ENCODE assay signal across 37 cellular contexts in the genomic region with DNA sequence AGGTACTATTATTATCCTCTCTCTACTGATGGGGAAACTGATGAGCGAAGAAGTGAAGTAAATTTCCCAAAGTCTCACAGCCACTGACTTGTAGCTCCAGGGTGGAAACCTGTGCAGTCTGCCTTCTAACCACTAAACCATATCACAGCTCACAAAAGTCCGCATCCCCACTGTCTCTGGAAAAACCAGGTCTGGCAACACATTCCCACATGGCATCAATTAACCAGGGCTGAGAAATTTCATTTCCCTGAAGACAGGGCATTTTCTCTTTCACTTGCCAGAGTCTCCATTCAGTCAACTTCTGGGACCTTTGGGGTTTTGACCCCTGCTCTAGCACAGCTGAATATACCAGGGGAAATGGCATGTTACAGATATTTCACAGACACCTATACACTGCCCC. TPM values are rescaled to one million over a fixed set of nuclear protein-coding genes. Genes with fewer than 3 reads are reported as not detected.
"Had no signal": no experiment of that assay in that cellular context is flagged by ENCODE, and none has a peak within 500 bp of the region (broad histone marks: within the 10 kb centered on the region; RNA-seq: fewer than 3 reads in every experiment).

No MANE protein-coding gene starts in this region.

- H3K27ac ChIP-seq: adrenal gland, body of pancreas, epithelial cell of prostate, esophagus squamous epithelium, gastroesophageal sphincter, heart right ventricle, WERI-Rb-1 had no signal

- H3K4me3 Mint-ChIP-seq: activated B cell treated with CpG ODN at 0.5 μM for 24 hours; activated CD8-positive, alpha-beta T cell treated with anti-CD3 and anti-CD28 coated beads for 36 hours; activated naive CD8-positive, alpha-beta T cell; activated T-cell treated with anti-CD3 and anti-CD28 coated beads, Interleukin-2, amount 50 U/mL, for 4 hours; activated T-helper 17 cell treated with anti-CD3 and anti-CD28 coated beads, Interleukin-2, amount 50 U/mL, for 72 hours; T-helper 17 cell; T-helper 2 cell treated with Interferon-gamma antibody and Interleukin-4, amounts not matched to agents 5 μg/mL and 100 μg/mL, for 36 hours had no signal

- H3K36me3 Mint-ChIP-seq: activated naive CD8-positive, alpha-beta T cell had no signal

- H3K4me1 ChIP-seq: adrenal gland, body of pancreas, esophagus squamous epithelium, gastroesophageal sphincter had no signal

- ATAC-seq: activated CD4-positive, CD25-positive, alpha-beta regulatory T cell treated with anti-CD3 and anti-CD28 coated beads, Interleukin-2, amount 50 U/mL, for 24 hours; activated CD8-positive, alpha-beta T cell treated with anti-CD3 and anti-CD28 coated beads for 36 hours; activated T-cell treated with anti-CD3 and anti-CD28 coated beads, Interleukin-2, amount 50 U/mL, for 4 hours; activated T-helper 17 cell treated with anti-CD3 and anti-CD28 coated beads, Interleukin-2, amount 50 U/mL, for 72 hours; body of pancreas; gastroesophageal sphincter; heart right ventricle; T-helper 17 cell had no signal

- DNase-seq: activated B cell treated with CpG ODN at 0.5 μM for 24 hours; activated CD4-positive, alpha-beta T cell treated with anti-CD3 and anti-CD28 coated beads for 48 hours; activated CD4-positive, alpha-beta T cell treated with anti-CD3 and anti-CD28 coated beads, Interleukin-2, amount 50 U/mL, for 1 hour; activated CD4-positive, alpha-beta T cell treated with anti-CD3 and anti-CD28 coated beads, Interleukin-2, amount 50 U/mL, for 48 hours; activated CD8-positive, alpha-beta memory T cell treated with anti-CD3 and anti-CD28 coated beads for 24 hours; activated CD8-positive, alpha-beta T cell treated with anti-CD3 and anti-CD28 coated beads for 36 hours; activated effector memory CD4-positive, alpha-beta T cell treated with Interleukin-2 at 50 U/mL for 16 hours; activated gamma-delta T cell treated with Interleukin-2 at 50 U/mL for 16 hours; activated naive CD4-positive, alpha-beta T cell treated with anti-CD3 and anti-CD28 coated beads, Interleukin-2, amount 50 U/mL, for 16 hours; activated naive CD4-positive, alpha-beta T cell treated with Interleukin-2 at 50 U/mL for 16 hours; activated T-cell treated with anti-CD3 and anti-CD28 coated beads, Interleukin-2, amount 50 U/mL, for 4 hours; adrenal gland; amygdala; aorta; body of pancreas; caudate nucleus; cortex of kidney; dermis blood vessel endothelial cell; effector CD4-positive, alpha-beta T cell; esophagus squamous epithelium; foreskin melanocyte; heart right ventricle; T-helper 1 cell; T-helper 17 cell; T1000; WERI-Rb-1 had no signal

- H3K4me1 Mint-ChIP-seq: activated B cell treated with CpG ODN at 0.5 μM for 24 hours; activated T-helper 17 cell treated with anti-CD3 and anti-CD28 coated beads, Interleukin-2, amount 50 U/mL, for 72 hours had no signal

- H3K9me3 ChIP-seq: adrenal gland, body of pancreas, esophagus squamous epithelium, gastroesophageal sphincter, heart right ventricle had no signal

- H3K27me3 ChIP-seq: adrenal gland, body of pancreas, esophagus squamous epithelium, gastroesophageal sphincter, heart right ventricle had no signal

- H3K27me3 Mint-ChIP-seq: activated CD8-positive, alpha-beta T cell treated with anti-CD3 and anti-CD28 coated beads for 36 hours; activated T-helper 17 cell treated with anti-CD3 and anti-CD28 coated beads, Interleukin-2, amount 50 U/mL, for 72 hours had no signal

- H3K36me3 ChIP-seq: adrenal gland, esophagus squamous epithelium, gastroesophageal sphincter, WERI-Rb-1 had no signal

- H3K9me3 Mint-ChIP-seq: activated B cell treated with CpG ODN at 0.5 μM for 24 hours; activated CD8-positive, alpha-beta T cell treated with anti-CD3 and anti-CD28 coated beads for 36 hours; activated T-cell treated with anti-CD3 and anti-CD28 coated beads, Interleukin-2, amount 50 U/mL, for 4 hours; activated T-helper 17 cell treated with anti-CD3 and anti-CD28 coated beads, Interleukin-2, amount 50 U/mL, for 72 hours; T-helper 2 cell treated with Interferon-gamma antibody and Interleukin-4, amounts not matched to agents 5 μg/mL and 100 μg/mL, for 36 hours had no signal

- H3K4me3 ChIP-seq: adrenal gland, body of pancreas, esophagus squamous epithelium, gastroesophageal sphincter, heart right ventricle had no signal

- H3K27ac Mint-ChIP-seq: activated B cell treated with CpG ODN at 0.5 μM for 24 hours; activated CD8-positive, alpha-beta T cell treated with anti-CD3 and anti-CD28 coated beads for 36 hours; activated naive CD8-positive, alpha-beta T cell; activated T-helper 17 cell treated with anti-CD3 and anti-CD28 coated beads, Interleukin-2, amount 50 U/mL, for 72 hours; T-helper 17 cell; T-helper 2 cell treated with Interferon-gamma antibody and Interleukin-4, amounts not matched to agents 5 μg/mL and 100 μg/mL, for 36 hours had no signal

RNA-seq across cellular contexts. Expression of gene FBXO40, which starts 26.5 kb away (rescaled TPM):
- total RNA-seq: activated B cell treated with CpG ODN at 0.5 μM for 24 hours; activated CD8-positive, alpha-beta T cell treated with anti-CD3 and anti-CD28 coated beads for 36 hours; activated T-cell treated with anti-CD3 and anti-CD28 coated beads, Interleukin-2, amount 50 U/mL, for 4 hours; activated T-helper 17 cell treated with anti-CD3 and anti-CD28 coated beads, Interleukin-2, amount 50 U/mL, for 72 hours; body of pancreas; chondrocyte; dermis blood vessel endothelial cell; endothelial cell of umbilical vein; esophagus squamous epithelium; fibroblast of villous mesenchyme; glomerular endothelial cell had no signal
- polyA plus RNA-seq: aorta, endothelial cell of umbilical vein, esophagus had no signal

RNA-seq across cellular contexts. Expression of gene ARGFX, which starts 51.9 kb away (rescaled TPM):
- total RNA-seq: activated B cell treated with CpG ODN at 0.5 μM for 24 hours; activated CD8-positive, alpha-beta T cell treated with anti-CD3 and anti-CD28 coated beads for 36 hours; activated T-cell treated with anti-CD3 and anti-CD28 coated beads, Interleukin-2, amount 50 U/mL, for 4 hours; activated T-helper 17 cell treated with anti-CD3 and anti-CD28 coated beads, Interleukin-2, amount 50 U/mL, for 72 hours; adrenal gland; aorta; body of pancreas; chondrocyte; dermis blood vessel endothelial cell; endothelial cell of umbilical vein; esophagus squamous epithelium; fibroblast of villous mesenchyme; gastroesophageal sphincter; glomerular endothelial cell; heart right ventricle; T-helper 17 cell had no signal
- polyA plus RNA-seq: adrenal gland, aorta, endothelial cell of umbilical vein, esophagus, heart right ventricle had no signal
